8 cellular contexts compared by ENCODE assay signal in genomic region chr16:50210266-50211038, GRCh38. TPM values are rescaled to one million over a fixed set of nuclear protein-coding genes. Genes with fewer than 3 reads are reported as not detected.
DNase-seq lines count a peak whose midpoint lies in the region; ATAC-seq and TF ChIP-seq lines count a peak whose summit lies in the region.

No MANE protein-coding gene starts in this region.

- H3K36me3 ChIP-seq in kidney epithelial cell (ENCODE audit: control insufficient read depth, insufficient read depth, low read length), result no peaks in the 10 kb centered on the region

- ATAC-seq in HG02938 (IDR thresholded peaks at IDR 0.05; ENCODE audit: unreplicated experiment), result peak; percentile 90

- H3K27me3 ChIP-seq in kidney epithelial cell (ENCODE audit: control insufficient read depth, insufficient read depth, low read length), result no peaks in the 10 kb centered on the region

- no peak overlapping the region for H3K27ac ChIP-seq in 22Rv1

- in situ Hi-C loops in GM13976 (cut with MboI; ENCODE audit: low sequenced_read_pairs, unreplicated experiment), result loop anchor here (10.0 to 25.0 kb wide), 2 partner anchors 186 to 302 kb away; partner anchors contain the start of gene CNEP1R1

- DNase-seq in GM13976 (ENCODE audit: low spot score) (peak; percentile 64), NCI-H2107 treated with DMSO at 0.1 percent for 48 hours (lab: John Stamatoyannopoulos, UW; ENCODE audit: unreplicated experiment) (peak; percentile 77), kidney epithelial cell (ENCODE audit: low read depth) (peak; percentile 42)
- peak; percentile 44 for DNase-seq in central memory CD4-positive, alpha-beta T cell
- DNase-seq in stimulated activated CD4-positive, alpha-beta T cell treated with anti-CD3 and anti-CD28 coated beads, Interleukin-1b, Interleukin-23, amount 100 ng/mL, for 24 hours (ENCODE audit: low read depth in 4 of 4, low spot score in 1 of 4), result peak in 3 of 4 experiments; percentile 14 to 40 (median 40)

- H3K4me3 ChIP-seq in WI38 (ENCODE audit: low read depth, low read length), result no peak overlapping the region
- no peak overlapping the region for H3K4me3 ChIP-seq in kidney epithelial cell (ENCODE audit: low read depth, low read length)

- peak; percentile 64 for TF ChIP-seq CTCF in 22Rv1 (IDR thresholded peaks at IDR 0.05)
- TF ChIP-seq CTCF in GM13976 (IDR thresholded peaks at IDR 0.05; ENCODE audit: borderline replicate concordance, control extremely low read depth, extremely low read depth, insufficient read depth, missing control alignments), result peak; percentile 77
- TF ChIP-seq CTCF in WI38 (IDR thresholded peaks at IDR 0.05; ENCODE audit: low read depth, low read length), result peak; percentile 67
- TF ChIP-seq CTCF in kidney epithelial cell (IDR thresholded peaks at IDR 0.05; ENCODE audit: insufficient read depth, low read length, poor library complexity, severe bottlenecking), result peak; percentile 89

RNA-seq across cellular contexts. Expression of gene ADCY7, which starts 55.9 kb away (rescaled TPM):
- total RNA-seq in kidney epithelial cell, result 30.3 and 36.2 TPM in 2 replicates

RNA-seq across cellular contexts. Expression of gene TENT4B, which starts 57.3 kb away (rescaled TPM):
- 10.9 and 11.0 TPM in 2 replicates for total RNA-seq in kidney epithelial cell
